In genomic region chr14:52833891-52834290, GRCh38 we compare ENCODE assay signal across 29 cellular contexts. TPM values are rescaled to one million over a fixed set of nuclear protein-coding genes. Genes with fewer than 3 reads are reported as not detected.
DNase-seq lines count a peak whose midpoint lies in the region; ATAC-seq lines count a peak whose summit lies in the region.
"Had no signal": no experiment of that assay in that cellular context is flagged by ENCODE, and none has a peak within 500 bp of the region (broad histone marks: within the 10 kb centered on the region; RNA-seq: fewer than 3 reads in every experiment).

No MANE protein-coding gene starts in this region.

- H3K36me3 ChIP-seq in GM23248 (ENCODE audit: low read depth) (no peaks in the 10 kb centered on the region), SK-N-MC (ENCODE audit: insufficient read depth, low read length) (no peaks in the 10 kb centered on the region), mesendoderm (ENCODE audit: control insufficient read depth, insufficient read depth, low read length) (no peaks in the 10 kb centered on the region)
- H3K36me3 ChIP-seq: breast epithelium, right atrium auricular region, SJCRH30, spleen, vagina had no signal

- peak overlapping the region; percentile 81 for H3K27ac ChIP-seq in GM23248
- H3K27ac ChIP-seq in SK-N-MC = peak overlapping the region; percentile 57; the same call in 1 of the 2 replicates
- H3K27ac ChIP-seq in mesendoderm (ENCODE audit: low read depth, low read length) = no peak overlapping the region
- H3K27ac ChIP-seq: breast epithelium, right atrium auricular region, SJCRH30, spleen, vagina had no signal

- peak overlapping the region; percentile 55; the same call in 1 of the 2 replicates for H2AFZ ChIP-seq in GM23248

- peak overlapping the region; percentile 76 for H3K18ac ChIP-seq in mesendoderm (ENCODE audit: low read length)

- DNase-seq in GM23248 = no peak
- DNase-seq in SK-N-MC (ENCODE audit: low read depth, low spot score) = no peak
- no peak for DNase-seq in mesendoderm
- no peak for DNase-seq in stimulated activated naive B cell treated with anti-CD40 and anti-IgM and Interleukin-4, amounts not matched to agents 10 μg/mL and 1 μg/mL and 100 μg/mL, for 72 hours
- DNase-seq in anterior cingulate cortex (lab: John Stamatoyannopoulos, UW) = no peak
- no peak for DNase-seq in NCI-H2227 treated with DMSO at 0.1 percent for 48 hours (lab: John Stamatoyannopoulos, UW)
- no peak for DNase-seq in cortex of kidney (lab: John Stamatoyannopoulos, UW)
- DNase-seq: activated CD4-positive, alpha-beta T cell treated with anti-CD3 and anti-CD28 coated beads, Interleukin-2, amount 50 U/mL, for 4 hours; activated CD8-positive, alpha-beta memory T cell treated with anti-CD3 and anti-CD28 coated beads, Interleukin-2, amount 50 U/mL, for 4 hours; activated naive CD4-positive, alpha-beta T cell treated with anti-CD3 and anti-CD28 coated beads, Interleukin-2, amount 50 U/mL, for 16 hours; C1 segment of cervical spinal cord; DMS153; hypothalamus; Karpas-422; left cardiac atrium; NCI-H1436; NCI-H2081; posterior cingulate gyrus; spleen; stimulated activated CD4-positive, alpha-beta T cell treated with anti-CD3 and anti-CD28 coated beads, Interleukin-2, amount 100 ng/mL, for 24 hours; stimulated activated naive CD8-positive, alpha-beta T cell treated with anti-CD3 and anti-CD28 coated beads, Interleukin-15, amount 100 ng/mL, for 72 hours had no signal

- H4K20me1 ChIP-seq in GM23248 (ENCODE audit: insufficient read depth) = no peaks in the 10 kb centered on the region

- peaks cover 18% of the 10 kb centered on the region for H3F3A ChIP-seq in GM23248 (ENCODE audit: insufficient read depth)

- peak overlapping the region; percentile 43 for H3K4ac ChIP-seq in mesendoderm (ENCODE audit: low read depth, low read length)

- H2BK15ac ChIP-seq in mesendoderm (replicated peaks; ENCODE audit: low read depth) = peak overlapping the region; percentile 100

- H3K4me2 ChIP-seq in GM23248 (ENCODE audit: unreplicated experiment) (no peak overlapping the region), mesendoderm (ENCODE audit: low read length) (no peak overlapping the region)

- H3K4me3 ChIP-seq in GM23248 (no peak overlapping the region), SK-N-MC (no peak overlapping the region), mesendoderm (ENCODE audit: low read length) (no peak overlapping the region)
- H3K4me3 ChIP-seq: breast epithelium, right atrium auricular region, SJCRH30, spleen, vagina had no signal

- no peaks in the 10 kb centered on the region for H3K9me2 ChIP-seq in GM23248 (ENCODE audit: insufficient read depth)

- peak overlapping the region; percentile 57 for H2BK5ac ChIP-seq in mesendoderm (ENCODE audit: low read length)

- no peaks in the 10 kb centered on the region for H3K9me3 ChIP-seq in GM23248 (ENCODE audit: low read depth)
- H3K9me3 ChIP-seq in SK-N-MC (ENCODE audit: low read depth, low read length) = no peaks in the 10 kb centered on the region; the same call in 1 of the 2 replicates
- H3K9me3 ChIP-seq: breast epithelium, right atrium auricular region, SJCRH30, spleen, vagina had no signal

- ATAC-seq in stimulated activated naive B cell treated with anti-CD40 and anti-IgM and Interleukin-4, amounts not matched to agents 10 μg/mL and 1 μg/mL and 100 μg/mL, for 72 hours (replicated peaks) = no peak
- ATAC-seq: activated T-helper 17 cell treated with anti-CD3 and anti-CD28 coated beads, Interleukin-2, amount 50 U/mL, for 72 hours; HepG2; left cardiac atrium; Panc1; stimulated activated naive CD8-positive, alpha-beta T cell treated with anti-CD3 and anti-CD28 coated beads, Interleukin-15, amount 100 ng/mL, for 72 hours had no signal

- no peaks in the 10 kb centered on the region for H3K27me3 ChIP-seq in GM23248 (replicated peaks; ENCODE audit: insufficient read depth)
- no peaks in the 10 kb centered on the region for H3K27me3 ChIP-seq in mesendoderm (ENCODE audit: insufficient read depth, low read length, poor library complexity)
- H3K27me3 ChIP-seq: breast epithelium, right atrium auricular region, SJCRH30, spleen, vagina had no signal

- H3K27ac Mint-ChIP-seq in stimulated activated naive B cell treated with anti-CD40 and anti-IgM and Interleukin-4, amounts not matched to agents 10 μg/mL and 1 μg/mL and 100 μg/mL, for 72 hours = peak overlapping the region; percentile 3
- H3K27ac Mint-ChIP-seq: activated T-helper 17 cell treated with anti-CD3 and anti-CD28 coated beads, Interleukin-2, amount 50 U/mL, for 72 hours; stimulated activated naive CD8-positive, alpha-beta T cell treated with anti-CD3 and anti-CD28 coated beads, Interleukin-15, amount 100 ng/mL, for 72 hours; T-helper 1 cell treated with Interleukin-12 subunit alpha and Interleukin-12 subunit beta and Interleukin-4 antibody, amounts not matched to agents 30 μg/mL and 1 μg/mL, for 36 hours had no signal

- WGBS in GM23248 (ENCODE audit: low coverage in 1 of 2, low lambda C conversion rate in 2 of 2, missing lambda C conversion rate in 2 of 2), 2 experiments = 71 to 81% methylated on average over 5 of the region's 5 CpGs
- WGBS in mesendoderm (ENCODE audit: extremely low coverage, insufficient coverage, low lambda C conversion rate) = no CpG with 5 or more reads among the region's 5 CpGs

- H3K79me2 ChIP-seq in GM23248 (ENCODE audit: insufficient read depth) = no peaks in the 10 kb centered on the region
- H3K79me2 ChIP-seq in mesendoderm (ENCODE audit: control insufficient read depth, insufficient read depth, low read length) = no peaks in the 10 kb centered on the region

- H3K56ac ChIP-seq in mesendoderm (ENCODE audit: low read length) = peak overlapping the region; percentile 62

- no peaks in the 10 kb centered on the region for H3K79me1 ChIP-seq in mesendoderm (ENCODE audit: low read length)

- in situ Hi-C loops in GM23248 (cut with MboI) = no loop called here

- no peak overlapping the region for H4K5ac ChIP-seq in mesendoderm (ENCODE audit: low read length)

- no peaks in the 10 kb centered on the region for H3K4me1 Mint-ChIP-seq in stimulated activated naive B cell treated with anti-CD40 and anti-IgM and Interleukin-4, amounts not matched to agents 10 μg/mL and 1 μg/mL and 100 μg/mL, for 72 hours
- H3K4me1 Mint-ChIP-seq: activated T-helper 17 cell treated with anti-CD3 and anti-CD28 coated beads, Interleukin-2, amount 50 U/mL, for 72 hours; stimulated activated naive CD8-positive, alpha-beta T cell treated with anti-CD3 and anti-CD28 coated beads, Interleukin-15, amount 100 ng/mL, for 72 hours had no signal

- H3K4me3 Mint-ChIP-seq in stimulated activated naive B cell treated with anti-CD40 and anti-IgM and Interleukin-4, amounts not matched to agents 10 μg/mL and 1 μg/mL and 100 μg/mL, for 72 hours = no peak overlapping the region
- H3K4me3 Mint-ChIP-seq: activated T-helper 17 cell treated with anti-CD3 and anti-CD28 coated beads, Interleukin-2, amount 50 U/mL, for 72 hours; stimulated activated naive CD8-positive, alpha-beta T cell treated with anti-CD3 and anti-CD28 coated beads, Interleukin-15, amount 100 ng/mL, for 72 hours; T-helper 1 cell treated with Interleukin-12 subunit alpha and Interleukin-12 subunit beta and Interleukin-4 antibody, amounts not matched to agents 30 μg/mL and 1 μg/mL, for 36 hours had no signal

- no peak overlapping the region for H3K9ac ChIP-seq in GM23248
- no peak overlapping the region for H3K9ac ChIP-seq in SK-N-MC (ENCODE audit: insufficient read length)
- no peak overlapping the region for H3K9ac ChIP-seq in mesendoderm (ENCODE audit: low read length)

- no peak overlapping the region for H4K8ac ChIP-seq in mesendoderm (ENCODE audit: low read depth, low read length)

- H3K23ac ChIP-seq in mesendoderm (ENCODE audit: low read length) = no peak overlapping the region

- peaks cover 0 to 8% of the 10 kb centered on the region in 2 donors for H3K27me3 Mint-ChIP-seq in stimulated activated naive B cell treated with anti-CD40 and anti-IgM and Interleukin-4, amounts not matched to agents 10 μg/mL and 1 μg/mL and 100 μg/mL, for 72 hours
- H3K27me3 Mint-ChIP-seq: activated T-helper 17 cell treated with anti-CD3 and anti-CD28 coated beads, Interleukin-2, amount 50 U/mL, for 72 hours had no signal

- H3K4me1 ChIP-seq in GM23248 (ENCODE audit: insufficient read depth) (peaks cover 34% of the 10 kb centered on the region), mesendoderm (ENCODE audit: control insufficient read depth, low read depth, low read length) (peaks cover 13% of the 10 kb centered on the region)
- H3K4me1 ChIP-seq: breast epithelium, right atrium auricular region, spleen had no signal

- H2BK120ac ChIP-seq in mesendoderm (ENCODE audit: low read depth, low read length) = peak overlapping the region; percentile 86

- no peaks in the 10 kb centered on the region for H3K9me3 Mint-ChIP-seq in stimulated activated naive B cell treated with anti-CD40 and anti-IgM and Interleukin-4, amounts not matched to agents 10 μg/mL and 1 μg/mL and 100 μg/mL, for 72 hours
- H3K9me3 Mint-ChIP-seq: activated T-helper 17 cell treated with anti-CD3 and anti-CD28 coated beads, Interleukin-2, amount 50 U/mL, for 72 hours; stimulated activated naive CD8-positive, alpha-beta T cell treated with anti-CD3 and anti-CD28 coated beads, Interleukin-15, amount 100 ng/mL, for 72 hours; T-helper 1 cell treated with Interleukin-12 subunit alpha and Interleukin-12 subunit beta and Interleukin-4 antibody, amounts not matched to agents 30 μg/mL and 1 μg/mL, for 36 hours had no signal

- no peaks in the 10 kb centered on the region for H3K36me3 Mint-ChIP-seq in stimulated activated naive B cell treated with anti-CD40 and anti-IgM and Interleukin-4, amounts not matched to agents 10 μg/mL and 1 μg/mL and 100 μg/mL, for 72 hours

- no peak overlapping the region for H2AK5ac ChIP-seq in mesendoderm (ENCODE audit: low read length)

RNA-seq across cellular contexts. Expression of gene GNPNAT1, which starts 42.5 kb away (rescaled TPM):
- total RNA-seq in GM23248 (2014; rRNA removed; shearing (Covaris generic)) = 58.9 and 64.1 TPM in 2 replicates
- 59.6 and 64.5 TPM in 2 replicates for polyA plus RNA-seq in GM23248 (2016; fragmentation: Nextera tagmentation; extraction: Ambion mirVana)
- 32.5 TPM for polyA plus RNA-seq in mesendoderm (2013, experiment 1 of 2)
- 33.9 TPM for polyA plus RNA-seq in mesendoderm (2013, experiment 2 of 2)
